Comparison of ENCODE assay signal across 15 cellular contexts in genomic region chr5:61386062-61386800, GRCh38. TPM values are rescaled to one million over a fixed set of nuclear protein-coding genes. Genes with fewer than 3 reads are reported as not detected.
DNase-seq lines count a peak whose midpoint lies in the region; ATAC-seq and TF ChIP-seq lines count a peak whose summit lies in the region.
"Had no signal": no experiment of that assay in that cellular context is flagged by ENCODE, and none has a peak within 500 bp of the region (broad histone marks: within the 10 kb centered on the region; RNA-seq: fewer than 3 reads in every experiment).

No MANE protein-coding gene starts in this region.

- ATAC-seq in T-helper 17 cell (no peak), HG02884 (IDR thresholded peaks at IDR 0.05; ENCODE audit: unreplicated experiment) (no peak), GM18517 (IDR thresholded peaks at IDR 0.05; ENCODE audit: unreplicated experiment) (no peak)
- ATAC-seq: Right ventricle myocardium inferior, sciatic nerve had no signal

- peak overlapping the region; percentile 65 for H3K27ac Mint-ChIP-seq in T-helper 17 cell
- peak overlapping the region; percentile 22 for H3K27ac Mint-ChIP-seq in progenitor cell of endocrine pancreas
- H3K27ac Mint-ChIP-seq: activated T-helper 2 cell treated with anti-CD3 and anti-CD28 coated beads, Interferon-gamma antibody, Interleukin-2, Interleukin-4, amounts not matched to agents 10 μg/mL and 5 μg/mL and 100 μg/mL, durations not matched to agents 14 hours and 24 hours and 36 hours; T-helper 2 cell treated with Interferon-gamma antibody and Interleukin-4, amounts not matched to agents 5 μg/mL and 100 μg/mL, for 36 hours had no signal

- peaks cover 3% of the 10 kb centered on the region for H3K9me3 Mint-ChIP-seq in progenitor cell of endocrine pancreas (ENCODE audit: low read depth)
- H3K9me3 Mint-ChIP-seq: activated T-helper 2 cell treated with anti-CD3 and anti-CD28 coated beads, Interferon-gamma antibody, Interleukin-2, Interleukin-4, amounts not matched to agents 10 μg/mL and 5 μg/mL and 100 μg/mL, durations not matched to agents 14 hours and 24 hours and 36 hours; T-helper 2 cell treated with Interferon-gamma antibody and Interleukin-4, amounts not matched to agents 5 μg/mL and 100 μg/mL, for 36 hours had no signal

- no peak for TF ChIP-seq CTCF in progenitor cell of endocrine pancreas (IDR thresholded peaks at IDR 0.05; ENCODE audit: unreplicated experiment)

- H3K27me3 Mint-ChIP-seq in T-helper 17 cell (no peaks in the 10 kb centered on the region), progenitor cell of endocrine pancreas (no peaks in the 10 kb centered on the region)

- H3K4me3 Mint-ChIP-seq in T-helper 17 cell: no peak overlapping the region
- no peak overlapping the region for H3K4me3 Mint-ChIP-seq in progenitor cell of endocrine pancreas (ENCODE audit: low read depth)
- H3K4me3 Mint-ChIP-seq: CD14-positive monocyte; T-helper 2 cell treated with Interferon-gamma antibody and Interleukin-4, amounts not matched to agents 5 μg/mL and 100 μg/mL, for 36 hours had no signal

- DNase-seq in NCI-H2107 treated with DMSO at 0.1 percent for 48 hours (lab: John Stamatoyannopoulos, UW; ENCODE audit: unreplicated experiment) (peak; percentile 52), NCI-H2107 (lab: John Stamatoyannopoulos, UW) (no peak), NCI-H146 (lab: John Stamatoyannopoulos, UW) (peak; percentile 89), T-helper 17 cell (no peak), progenitor cell of endocrine pancreas (ENCODE audit: low spot score, unreplicated experiment) (no peak), DMS114 treated with DMSO at 0.1 percent for 48 hours (lab: John Stamatoyannopoulos, UW; ENCODE audit: unreplicated experiment) (no peak)
- DNase-seq: left ventricle myocardium inferior, upper lobe of left lung had no signal

- H3K36me3 Mint-ChIP-seq in T-helper 17 cell (ENCODE audit: low read depth) (no peaks in the 10 kb centered on the region), progenitor cell of endocrine pancreas (ENCODE audit: insufficient read depth) (peaks cover 4% of the 10 kb centered on the region)

- H3K4me1 Mint-ChIP-seq in T-helper 17 cell: peaks cover 15% of the 10 kb centered on the region
- peaks cover 19% of the 10 kb centered on the region for H3K4me1 Mint-ChIP-seq in progenitor cell of endocrine pancreas (ENCODE audit: low read depth)

- H3K9me3 ChIP-seq in T-helper 17 cell (ENCODE audit: control insufficient read depth, low read length, poor library complexity, severe bottlenecking): no peaks in the 10 kb centered on the region
- H3K9me3 ChIP-seq: left ventricle myocardium inferior, upper lobe of left lung had no signal

RNA-seq across cellular contexts. Expression of gene ZSWIM6, which starts 54.2 kb away (rescaled TPM):
- total RNA-seq in T-helper 17 cell (1 to 10 TPM; 6.5 to 8.7 TPM), progenitor cell of endocrine pancreas (33.4 and 35.2 TPM in 2 replicates)

Comparison
In these comparisons a context has a peak if more than half of its experiments do, and no peak if none do; other contexts are left out.
1. DNase-seq: peak in NCI-H2107 treated with DMSO at 0.1 percent for 48 hours (single experiment) and NCI-H146 (single experiment); none in NCI-H2107 (single experiment), T-helper 17 cell (0 of 3), progenitor cell of endocrine pancreas (single experiment) and DMS114 treated with DMSO at 0.1 percent for 48 hours (single experiment).